ENCODE assay signal across 12 cellular contexts in genomic region chr14:55974046-55974582, GRCh38.
"Had no signal": no experiment of that assay in that cellular context is flagged by ENCODE, and none has a peak within 500 bp of the region (broad histone marks: within the 10 kb centered on the region; RNA-seq: fewer than 3 reads in every experiment).

No MANE protein-coding gene starts in this region.

- H3K9me3 ChIP-seq: pancreas, sigmoid colon had no signal

- H3K4me1 ChIP-seq: neural progenitor cell had no signal

- DNase-seq: activated CD4-positive, alpha-beta T cell treated with anti-CD3 and anti-CD28 coated beads, Interleukin-2, amount 50 U/mL, for 48 hours; activated naive CD4-positive, alpha-beta T cell treated with anti-CD3 and anti-CD28 coated beads, Interleukin-2, amount 10 ng/mL, durations not matched to agents 7 days and 5 days; caudate nucleus; foreskin fibroblast; glutamatergic neuron; pancreas; sigmoid colon; stimulated activated CD4-positive, alpha-beta T cell treated with anti-CD3 and anti-CD28 coated beads, Interleukin-12 subunit alpha, Interleukin-12 subunit beta, amount 100 ng/mL, for 4 hours; stimulated activated CD4-positive, alpha-beta T cell treated with anti-CD3 and anti-CD28 coated beads, Interleukin-2, amount 100 ng/mL, for 24 hours; WERI-Rb-1 had no signal

- H3K4me3 ChIP-seq: coronary artery, neural progenitor cell, pancreas, sigmoid colon had no signal

- H3K27ac ChIP-seq: coronary artery, neural progenitor cell, WERI-Rb-1 had no signal

- H3K36me3 ChIP-seq: neural progenitor cell, pancreas, sigmoid colon, WERI-Rb-1 had no signal

- H3K27me3 ChIP-seq: neural progenitor cell, pancreas, sigmoid colon had no signal
